Comparison of ENCODE assay signal across 8 cellular contexts in the genomic region with DNA sequence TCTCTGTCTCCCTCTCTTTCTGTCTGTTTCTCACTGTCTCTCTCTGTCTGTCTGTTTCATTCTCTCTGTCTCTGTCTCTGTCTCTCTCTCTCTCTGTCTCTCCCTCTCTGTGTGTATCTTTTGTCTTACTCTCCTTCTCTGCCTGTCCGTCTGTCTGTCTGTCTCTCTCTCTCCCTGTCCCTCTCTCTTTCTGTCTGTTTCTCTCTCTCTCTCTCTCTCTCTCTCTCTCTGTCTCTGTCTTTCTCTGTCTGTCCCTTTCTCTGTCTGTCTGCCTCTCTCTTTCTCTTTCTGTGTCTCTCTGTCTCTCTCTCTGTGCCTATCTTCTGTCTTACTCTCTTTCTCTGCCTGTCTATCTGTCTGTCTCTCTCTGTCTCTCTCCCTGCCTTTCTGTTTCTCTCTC.
DNase-seq lines count a peak whose midpoint lies in the region; ATAC-seq and TF ChIP-seq lines count a peak whose summit lies in the region.
"Not testable (repeated sequence)": the region's sequence is repeated elsewhere in the genome, so short reads cannot be mapped to it uniquely, and the experiment has no call there.

No MANE protein-coding gene starts in this region.

- intact Hi-C loops in CD8-positive, alpha-beta T cell (cut with DNase I, micrococcal nuclease); activated CD4-positive, alpha-beta T cell treated with anti-CD3 and anti-CD28 coated beads, Interleukin-2, amount 10 ng/mL, durations not matched to agents 24 days and 14 days (cut with micrococcal nuclease); activated T-helper 1 cell treated with anti-CD3 and anti-CD28 coated beads, Interleukin-12 subunit alpha, Interleukin-12 subunit beta, Interleukin-2, Interleukin-4 antibody, amounts not matched to agents 30 ng/mL and 10 ng/mL and 1 ng/mL, durations not matched to agents 14 hours and 24 hours and 36 hours (cut with micrococcal nuclease): not testable (repeated sequence)

- H3K4me1 Mint-ChIP-seq in CD8-positive, alpha-beta T cell (ENCODE audit: low read depth); activated CD4-positive, alpha-beta T cell treated with anti-CD3 and anti-CD28 coated beads, Interleukin-2, amount 10 ng/mL, durations not matched to agents 24 days and 14 days; activated T-helper 1 cell treated with anti-CD3 and anti-CD28 coated beads, Interleukin-12 subunit alpha, Interleukin-12 subunit beta, Interleukin-2, Interleukin-4 antibody, amounts not matched to agents 30 ng/mL and 10 ng/mL and 1 ng/mL, durations not matched to agents 14 hours and 24 hours and 36 hours (ENCODE audit: low read depth); activated naive CD8-positive, alpha-beta T cell (ENCODE audit: low read depth); effector memory CD8-positive, alpha-beta T cell (ENCODE audit: low read depth in 2 of 2); memory B cell; neural crest cell; type B pancreatic cell (ENCODE audit: unreplicated experiment): not testable (repeated sequence)

- DNase-seq in CD8-positive, alpha-beta T cell; neural crest cell (ENCODE audit: low read depth, low spot score); type B pancreatic cell (ENCODE audit: extremely low spot score, unreplicated experiment): not testable (repeated sequence)
- peak; percentile 62 for DNase-seq in activated CD4-positive, alpha-beta T cell treated with anti-CD3 and anti-CD28 coated beads, Interleukin-2, amount 10 ng/mL, durations not matched to agents 24 days and 14 days
- peak; percentile 0 for DNase-seq in activated T-helper 1 cell treated with anti-CD3 and anti-CD28 coated beads, Interleukin-12 subunit alpha, Interleukin-12 subunit beta, Interleukin-2, Interleukin-4 antibody, amounts not matched to agents 30 ng/mL and 10 ng/mL and 1 ng/mL, durations not matched to agents 14 hours and 24 hours and 36 hours (ENCODE audit: low spot score)
- DNase-seq in effector memory CD8-positive, alpha-beta T cell: peak in 2 of 3 experiments; percentile 6 to 14
- DNase-seq in memory B cell (ENCODE audit: low spot score in 2 of 2): peak; percentile 17 to 40

- H3K4me3 ChIP-seq in CD8-positive, alpha-beta T cell (ENCODE audit: low read depth, low read length): not testable (repeated sequence)

- H3K27ac ChIP-seq in CD8-positive, alpha-beta T cell (ENCODE audit: low read depth, low read length): not testable (repeated sequence)

- H3K36me3 Mint-ChIP-seq in CD8-positive, alpha-beta T cell; activated CD4-positive, alpha-beta T cell treated with anti-CD3 and anti-CD28 coated beads, Interleukin-2, amount 10 ng/mL, durations not matched to agents 24 days and 14 days (ENCODE audit: low read depth); activated T-helper 1 cell treated with anti-CD3 and anti-CD28 coated beads, Interleukin-12 subunit alpha, Interleukin-12 subunit beta, Interleukin-2, Interleukin-4 antibody, amounts not matched to agents 30 ng/mL and 10 ng/mL and 1 ng/mL, durations not matched to agents 14 hours and 24 hours and 36 hours (ENCODE audit: low read depth); activated naive CD8-positive, alpha-beta T cell; effector memory CD8-positive, alpha-beta T cell (ENCODE audit: insufficient read depth); memory B cell; type B pancreatic cell: not testable (repeated sequence)
- H3K36me3 Mint-ChIP-seq in neural crest cell (ENCODE audit: low read depth): peaks cover 10% of the 10 kb centered on the region

- POLR2A ChIA-PET in CD8-positive, alpha-beta T cell (lab: Charles Lee): not testable (repeated sequence)

- not testable (repeated sequence) for ATAC-seq in CD8-positive, alpha-beta T cell; effector memory CD8-positive, alpha-beta T cell (replicated peaks); memory B cell (ENCODE audit: low read depth)

- H3K36me3 ChIP-seq in CD8-positive, alpha-beta T cell (ENCODE audit: insufficient read depth, low read length): not testable (repeated sequence)

- H3K4me1 ChIP-seq in CD8-positive, alpha-beta T cell (ENCODE audit: insufficient read depth, low read length): not testable (repeated sequence)

- not testable (repeated sequence) for H3K27me3 Mint-ChIP-seq in CD8-positive, alpha-beta T cell (ENCODE audit: low read depth); activated CD4-positive, alpha-beta T cell treated with anti-CD3 and anti-CD28 coated beads, Interleukin-2, amount 10 ng/mL, durations not matched to agents 24 days and 14 days; activated T-helper 1 cell treated with anti-CD3 and anti-CD28 coated beads, Interleukin-12 subunit alpha, Interleukin-12 subunit beta, Interleukin-2, Interleukin-4 antibody, amounts not matched to agents 30 ng/mL and 10 ng/mL and 1 ng/mL, durations not matched to agents 14 hours and 24 hours and 36 hours (ENCODE audit: insufficient read depth); activated naive CD8-positive, alpha-beta T cell; effector memory CD8-positive, alpha-beta T cell; memory B cell
- peaks cover 16% of the 10 kb centered on the region for H3K27me3 Mint-ChIP-seq in neural crest cell (ENCODE audit: low read depth)
- peaks cover 14% of the 10 kb centered on the region for H3K27me3 Mint-ChIP-seq in type B pancreatic cell

- not testable (repeated sequence) for H3K4me3 Mint-ChIP-seq in CD8-positive, alpha-beta T cell; activated CD4-positive, alpha-beta T cell treated with anti-CD3 and anti-CD28 coated beads, Interleukin-2, amount 10 ng/mL, durations not matched to agents 24 days and 14 days; activated T-helper 1 cell treated with anti-CD3 and anti-CD28 coated beads, Interleukin-12 subunit alpha, Interleukin-12 subunit beta, Interleukin-2, Interleukin-4 antibody, amounts not matched to agents 30 ng/mL and 10 ng/mL and 1 ng/mL, durations not matched to agents 14 hours and 24 hours and 36 hours; activated naive CD8-positive, alpha-beta T cell; effector memory CD8-positive, alpha-beta T cell; memory B cell
- peak overlapping the region; percentile 2 for H3K4me3 Mint-ChIP-seq in neural crest cell
- H3K4me3 Mint-ChIP-seq in type B pancreatic cell: peak overlapping the region; percentile 13

- not testable (repeated sequence) for H3K9me3 Mint-ChIP-seq in CD8-positive, alpha-beta T cell; activated CD4-positive, alpha-beta T cell treated with anti-CD3 and anti-CD28 coated beads, Interleukin-2, amount 10 ng/mL, durations not matched to agents 24 days and 14 days; activated T-helper 1 cell treated with anti-CD3 and anti-CD28 coated beads, Interleukin-12 subunit alpha, Interleukin-12 subunit beta, Interleukin-2, Interleukin-4 antibody, amounts not matched to agents 30 ng/mL and 10 ng/mL and 1 ng/mL, durations not matched to agents 14 hours and 24 hours and 36 hours; activated naive CD8-positive, alpha-beta T cell (ENCODE audit: low read depth); effector memory CD8-positive, alpha-beta T cell; memory B cell; neural crest cell; type B pancreatic cell

- not testable (repeated sequence) for H3K27me3 ChIP-seq in CD8-positive, alpha-beta T cell (ENCODE audit: insufficient read depth, low read length)

- H3K27ac Mint-ChIP-seq in CD8-positive, alpha-beta T cell; effector memory CD8-positive, alpha-beta T cell; memory B cell: not testable (repeated sequence)
- H3K27ac Mint-ChIP-seq in activated CD4-positive, alpha-beta T cell treated with anti-CD3 and anti-CD28 coated beads, Interleukin-2, amount 10 ng/mL, durations not matched to agents 24 days and 14 days: peak overlapping the region; percentile 2
- H3K27ac Mint-ChIP-seq in activated T-helper 1 cell treated with anti-CD3 and anti-CD28 coated beads, Interleukin-12 subunit alpha, Interleukin-12 subunit beta, Interleukin-2, Interleukin-4 antibody, amounts not matched to agents 30 ng/mL and 10 ng/mL and 1 ng/mL, durations not matched to agents 14 hours and 24 hours and 36 hours: peak overlapping the region; percentile 2
- H3K27ac Mint-ChIP-seq in activated naive CD8-positive, alpha-beta T cell: peak overlapping the region; percentile 46
- H3K27ac Mint-ChIP-seq in neural crest cell (ENCODE audit: unreplicated experiment) (peak overlapping the region; percentile 17), type B pancreatic cell (peak overlapping the region; percentile 63)

- H3K9me3 ChIP-seq in CD8-positive, alpha-beta T cell (ENCODE audit: low read length): not testable (repeated sequence)

- CTCF ChIA-PET in CD8-positive, alpha-beta T cell (lab: Charles Lee): not testable (repeated sequence)

- peak; percentile 49 for TF ChIP-seq CTCF in CD8-positive, alpha-beta T cell (IDR thresholded peaks at IDR 0.05)
- TF ChIP-seq CTCF in neural crest cell (conservative IDR thresholded peaks at IDR 0.05); type B pancreatic cell (conservative IDR thresholded peaks at IDR 0.05): not testable (repeated sequence)
